ENCODE assay signal across 1 cellular context in the genomic region with DNA sequence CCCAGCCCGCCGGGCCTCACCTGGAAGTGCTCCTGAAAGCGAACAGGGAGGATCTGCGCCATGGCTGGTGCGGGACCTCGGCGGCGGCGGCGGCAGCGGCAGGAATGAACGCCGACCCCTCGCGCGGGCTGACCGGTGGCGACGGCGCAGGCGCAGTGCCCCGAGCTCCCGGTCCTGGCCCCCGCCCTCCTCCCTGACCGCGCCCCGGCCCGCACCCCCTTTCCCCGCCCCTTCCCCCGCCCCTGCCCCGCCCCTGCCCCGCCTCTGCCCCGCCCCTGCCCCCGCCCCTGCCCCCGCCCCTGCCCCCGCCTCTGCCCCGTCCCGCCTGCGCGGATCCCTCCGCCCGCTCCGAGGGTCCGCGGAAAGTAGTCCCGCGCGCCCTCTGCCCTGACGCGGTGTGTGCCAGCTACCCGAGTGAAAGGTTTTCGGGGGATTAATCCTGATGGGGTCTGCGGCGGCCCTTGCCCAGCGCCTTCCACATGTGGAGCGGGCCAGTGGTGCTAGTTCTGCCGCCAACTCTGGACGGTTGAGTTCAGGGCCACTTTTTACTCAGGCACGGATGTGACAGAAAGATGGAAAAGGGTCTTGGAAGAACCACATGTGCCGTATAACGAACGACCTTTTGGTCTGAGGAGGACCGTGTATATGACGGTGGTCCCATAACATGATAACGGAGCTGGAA.
A peak's percentile ranks its signal among the peaks of the same experiment; 100 is the strongest.
TF ChIP-seq lines count a peak whose summit lies in the region.

A gene (minus strand): TSS at position 140 of the 682 bp plus-strand sequence. CDS start 78 bp downstream, at position 62.

TF ChIP-seq in IMR-90, 13 proteins besides CTCF, POLR2A, EP300 and RAD21:
- TF ChIP-seq MAZ (IDR thresholded peaks at IDR 0.05; ENCODE audit: borderline replicate concordance, low read depth, low read length) (peak; percentile 84; the same call in 1 of the 2 replicates), BHLHE40 (IDR thresholded peaks at IDR 0.05; ENCODE audit: low read depth, low read length) (no peak)
- TF ChIP-seq, protein P1, sequence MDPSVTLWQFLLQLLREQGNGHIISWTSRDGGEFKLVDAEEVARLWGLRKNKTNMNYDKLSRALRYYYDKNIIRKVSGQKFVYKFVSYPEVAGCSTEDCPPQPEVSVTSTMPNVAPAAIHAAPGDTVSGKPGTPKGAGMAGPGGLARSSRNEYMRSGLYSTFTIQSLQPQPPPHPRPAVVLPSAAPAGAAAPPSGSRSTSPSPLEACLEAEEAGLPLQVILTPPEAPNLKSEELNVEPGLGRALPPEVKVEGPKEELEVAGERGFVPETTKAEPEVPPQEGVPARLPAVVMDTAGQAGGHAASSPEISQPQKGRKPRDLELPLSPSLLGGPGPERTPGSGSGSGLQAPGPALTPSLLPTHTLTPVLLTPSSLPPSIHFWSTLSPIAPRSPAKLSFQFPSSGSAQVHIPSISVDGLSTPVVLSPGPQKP (IDR thresholded peaks at IDR 0.05; ENCODE audit: borderline replicate concordance, low read depth, low read length) = no peak
- TF ChIP-seq, protein P2, sequence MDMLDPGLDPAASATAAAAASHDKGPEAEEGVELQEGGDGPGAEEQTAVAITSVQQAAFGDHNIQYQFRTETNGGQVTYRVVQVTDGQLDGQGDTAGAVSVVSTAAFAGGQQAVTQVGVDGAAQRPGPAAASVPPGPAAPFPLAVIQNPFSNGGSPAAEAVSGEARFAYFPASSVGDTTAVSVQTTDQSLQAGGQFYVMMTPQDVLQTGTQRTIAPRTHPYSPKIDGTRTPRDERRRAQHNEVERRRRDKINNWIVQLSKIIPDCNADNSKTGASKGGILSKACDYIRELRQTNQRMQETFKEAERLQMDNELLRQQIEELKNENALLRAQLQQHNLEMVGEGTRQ (IDR thresholded peaks at IDR 0.05; ENCODE audit: low read depth, low read length) = 0 out of 2 replicates have a peak, but pooled peaks have one; percentile 6
TF ChIP-seq in IMR-90: peak in this region for 2.
